ENCODE assay signal across 17 cellular contexts in genomic region chr3:141020139-141020940, GRCh38. TPM values are rescaled to one million over a fixed set of nuclear protein-coding genes. Genes with fewer than 3 reads are reported as not detected.
DNase-seq lines count a peak whose midpoint lies in the region; ATAC-seq, FAIRE-seq and TF ChIP-seq lines count a peak whose summit lies in the region.
"Had no signal": no experiment of that assay in that cellular context is flagged by ENCODE, and none has a peak within 500 bp of the region (broad histone marks: within the 10 kb centered on the region; RNA-seq: fewer than 3 reads in every experiment).

No MANE protein-coding gene starts in this region.

- H3K9ac ChIP-seq in neuronal stem cell (ENCODE audit: low read depth, low read length, poor library complexity), result no peak overlapping the region
- no peak overlapping the region for H3K9ac ChIP-seq in colonic mucosa (ENCODE audit: low read depth in 2 of 2, low read length in 2 of 2)

- intact Hi-C loops in colonic mucosa (cut with DNase I), result no loop called here

- H3K4me1 ChIP-seq in neuronal stem cell (ENCODE audit: control insufficient read depth in 2 of 2, insufficient read depth in 1 of 2, low read depth in 1 of 2, low read length in 2 of 2) (peaks cover 0 to 1% of the 10 kb centered on the region in 2 donors), colonic mucosa (no peaks in the 10 kb centered on the region)
- H3K4me1 ChIP-seq: stomach had no signal

- no peak overlapping the region for H2BK5ac ChIP-seq in neuronal stem cell (ENCODE audit: low read length)

- no peak overlapping the region for H4K91ac ChIP-seq in neuronal stem cell (ENCODE audit: low read depth, low read length, poor library complexity)

- no peaks in the 10 kb centered on the region for H3K9me3 ChIP-seq in MG63
- no peaks in the 10 kb centered on the region for H3K9me3 ChIP-seq in neuronal stem cell (replicated peaks in 1 of 2; ENCODE audit: control insufficient read depth in 2 of 2, insufficient read depth in 1 of 2, low read depth in 1 of 2, low read length in 2 of 2)
- H3K9me3 ChIP-seq in colonic mucosa, result no peaks in the 10 kb centered on the region
- H3K9me3 ChIP-seq: stomach had no signal

- no peak overlapping the region for H3K4ac ChIP-seq in neuronal stem cell (ENCODE audit: low read length)

- no CpG with 5 or more reads among the region's 6 CpGs for WGBS in neuronal stem cell (ENCODE audit: extremely low coverage in 2 of 2, insufficient read length in 2 of 2, insufficient replicate concordance in 1 of 2), 2 donors

- no peak overlapping the region for H2BK12ac ChIP-seq in neuronal stem cell (ENCODE audit: low read length)

- no peak overlapping the region for H2BK120ac ChIP-seq in neuronal stem cell (ENCODE audit: low read depth, low read length)

- H3K79me1 ChIP-seq in neuronal stem cell (ENCODE audit: low read depth, low read length), result no peaks in the 10 kb centered on the region

- no peak overlapping the region for H3K27ac ChIP-seq in neuronal stem cell (replicated peaks; ENCODE audit: low read length)
- no peak overlapping the region for H3K27ac ChIP-seq in colonic mucosa
- H3K27ac ChIP-seq: stomach had no signal

- no peak overlapping the region for H3K23ac ChIP-seq in neuronal stem cell (ENCODE audit: low read depth, low read length, poor library complexity)

- no peak overlapping the region for H4K8ac ChIP-seq in neuronal stem cell (ENCODE audit: low read depth, low read length)

- DNase-seq in SIG-M5 treated with dmso at 0.1 percent for 504 hours (lab: John Stamatoyannopoulos, UW; ENCODE audit: unreplicated experiment) (peak; percentile 20), SIG-M5 (lab: John Stamatoyannopoulos, UW) (no peak), MG63 (peak; percentile 43), astrocyte of the cerebellum (ENCODE audit: low read depth) (peak; percentile 3), neuronal stem cell (ENCODE audit: low spot score) (no peak), colonic mucosa (no peak), frontal cortex (ENCODE audit: low spot score in 2 of 2) (no peak)
- DNase-seq: 8988T; CD4-positive, alpha-beta memory T cell; naive thymus-derived CD4-positive, alpha-beta T cell; NCI-H1930; NCI-H82; SHP77; stomach had no signal

- no peak for TF ChIP-seq CTCF in astrocyte of the cerebellum (IDR thresholded peaks at IDR 0.05; ENCODE audit: low read depth, low read length, missing control alignments)
- no peak for TF ChIP-seq CTCF in colonic mucosa (IDR thresholded peaks at IDR 0.05)

- no peak overlapping the region for H3K18ac ChIP-seq in neuronal stem cell (ENCODE audit: low read length)

- H3K14ac ChIP-seq in neuronal stem cell (ENCODE audit: low read length), result no peak overlapping the region

- H2AK5ac ChIP-seq in neuronal stem cell (ENCODE audit: low read depth, low read length), result no peak overlapping the region

- H3K27me3 ChIP-seq in MG63 (no peaks in the 10 kb centered on the region), neuronal stem cell (ENCODE audit: control insufficient read depth in 3 of 3, insufficient read depth in 3 of 3, low read depth in 1 of 3, low read length in 3 of 3) (no peaks in the 10 kb centered on the region), colonic mucosa (no peaks in the 10 kb centered on the region)
- H3K27me3 ChIP-seq: stomach had no signal

- no peak overlapping the region for H2BK15ac ChIP-seq in neuronal stem cell (ENCODE audit: low read length)

- no peak for ATAC-seq in HG03280 (IDR thresholded peaks at IDR 0.05; ENCODE audit: unreplicated experiment)
- ATAC-seq: naive thymus-derived CD4-positive, alpha-beta T cell had no signal

- in situ Hi-C loops in astrocyte of the cerebellum (cut with HindIII; ENCODE audit: low sequenced_read_pairs), result no loop called here

- no peak for FAIRE-seq in frontal cortex (lab: Jason Lieb, UNC)
- FAIRE-seq: GM12891 had no signal

- H3K4me2 ChIP-seq in neuronal stem cell (ENCODE audit: insufficient read depth, low read length, poor library complexity, severe bottlenecking), result no peak overlapping the region

- peak overlapping the region; percentile 72 for H2AFZ ChIP-seq in neuronal stem cell (ENCODE audit: low read length)

- H3K36me3 ChIP-seq in MG63 (no peaks in the 10 kb centered on the region), neuronal stem cell (replicated peaks in 1 of 2; ENCODE audit: control insufficient read depth in 2 of 2, insufficient read depth in 2 of 2, low read length in 2 of 2) (no peaks in the 10 kb centered on the region), colonic mucosa (no peaks in the 10 kb centered on the region)
- H3K36me3 ChIP-seq: stomach had no signal

- H3K4me3 ChIP-seq in MG63, result no peak overlapping the region
- no peak overlapping the region for H3K4me3 ChIP-seq in astrocyte of the cerebellum (ENCODE audit: low read depth, low read length)
- no peak overlapping the region for H3K4me3 ChIP-seq in neuronal stem cell (ENCODE audit: low read length in 2 of 2)
- no peak overlapping the region for H3K4me3 ChIP-seq in colonic mucosa
- H3K4me3 ChIP-seq: stomach had no signal

RNA-seq across cellular contexts. Expression of gene SPSB4, which starts 30.8 kb away (rescaled TPM):
- 0.23 and 1.2 TPM in 2 replicates for total RNA-seq in MG63 (2014; rRNA removed; shearing (Covaris generic); ENCODE audit: low replicate concordance)
- 19.8 TPM for polyA plus RNA-seq in neuronal stem cell (2013, experiment 1 of 2)
- 19.2 TPM for polyA plus RNA-seq in neuronal stem cell (2013, experiment 2 of 2)
- not detected for total RNA-seq in colonic mucosa
- 4.1 TPM for total RNA-seq in frontal cortex
- total RNA-seq: activated CD8-positive, alpha-beta memory T cell treated with anti-CD3 and anti-CD28 coated beads for 36 hours; CD4-positive, alpha-beta memory T cell; naive thymus-derived CD4-positive, alpha-beta T cell had no signal
- polyA plus RNA-seq: CD4-positive, alpha-beta memory T cell; naive thymus-derived CD4-positive, alpha-beta T cell had no signal

Comparison
In these comparisons a context has a peak if more than half of its experiments do, and no peak if none do; other contexts are left out.
1. DNase-seq: peak in SIG-M5 treated with dmso at 0.1 percent for 504 hours (single experiment), MG63 (single experiment) and astrocyte of the cerebellum (single experiment); none in SIG-M5 (single experiment), neuronal stem cell (single experiment), colonic mucosa (single experiment) and frontal cortex (0 of 2).